In genomic region chr15:90414408-90415028, GRCh38 we compare ENCODE assay signal across 9 cellular contexts. TPM values are rescaled to one million over a fixed set of nuclear protein-coding genes. Genes with fewer than 3 reads are reported as not detected.
DNase-seq lines count a peak whose midpoint lies in the region; ATAC-seq and TF ChIP-seq lines count a peak whose summit lies in the region.
"Had no signal": no experiment of that assay in that cellular context is flagged by ENCODE, and none has a peak within 500 bp of the region (broad histone marks: within the 10 kb centered on the region; RNA-seq: fewer than 3 reads in every experiment).

No MANE protein-coding gene starts in this region.

- H3K27me3 ChIP-seq in tibial artery (no peaks in the 10 kb centered on the region), Karpas-422 (ENCODE audit: low read length) (no peaks in the 10 kb centered on the region)

- H3K36me3 ChIP-seq in tibial artery (no peaks in the 10 kb centered on the region), Karpas-422 (ENCODE audit: insufficient read depth, low read length) (no peaks in the 10 kb centered on the region; the same call in 1 of the 2 replicates)

- peak; percentile 24 to 72 for ATAC-seq in activated naive CD4-positive, alpha-beta T cell treated with anti-CD3 and anti-CD28 coated beads, Interleukin-2, amount 50 U/mL, for 72 hours

- peak; percentile 36 for DNase-seq in activated naive CD4-positive, alpha-beta T cell treated with Interleukin-2 at 50 U/mL for 16 hours
- DNase-seq in activated naive CD4-positive, alpha-beta T cell treated with anti-CD3 and anti-CD28 coated beads, Interleukin-2, amount 50 U/mL, for 16 hours = no peak
- no peak for DNase-seq in activated naive CD4-positive, alpha-beta T cell treated with anti-CD3 and anti-CD28 coated beads, Interleukin-2, amount 50 U/mL, for 72 hours (ENCODE audit: low spot score in 2 of 2)
- DNase-seq in iris pigment epithelial cell (ENCODE audit: low read depth) = peak; percentile 94
- DNase-seq in tibial artery = no peak
- DNase-seq in lower leg skin (ENCODE audit: low spot score in 2 of 2) = no peak
- DNase-seq in Karpas-422 = no peak
- no peak for DNase-seq in SHP77 treated with DMSO at 0.1 percent for 48 hours (lab: John Stamatoyannopoulos, UW)
- DNase-seq: NCI-H774 had no signal

- peaks cover 2 to 7% of the 10 kb centered on the region in 2 donors for H3K9me3 Mint-ChIP-seq in activated naive CD4-positive, alpha-beta T cell treated with anti-CD3 and anti-CD28 coated beads, Interleukin-2, amount 50 U/mL, for 72 hours

- no peak for TF ChIP-seq CTCF in tibial artery (IDR thresholded peaks at IDR 0.05)
- TF ChIP-seq CTCF in lower leg skin (IDR thresholded peaks at IDR 0.05) = no peak

- peak overlapping the region; percentile 9 to 89 for H3K27ac Mint-ChIP-seq in activated naive CD4-positive, alpha-beta T cell treated with anti-CD3 and anti-CD28 coated beads, Interleukin-2, amount 50 U/mL, for 72 hours

- TF ChIP-seq POLR2A in lower leg skin (IDR thresholded peaks at IDR 0.05) = no peak

- no peak overlapping the region for H3K4me2 ChIP-seq in Karpas-422 (ENCODE audit: low read depth, low read length, poor library complexity, severe bottlenecking)

- H3K27ac ChIP-seq in tibial artery = peak overlapping the region; percentile 54 to 68
- no peak overlapping the region for H3K27ac ChIP-seq in Karpas-422 (ENCODE audit: low read length)

- no peak overlapping the region for H3K9ac ChIP-seq in Karpas-422 (ENCODE audit: low read length)

- H4K20me1 ChIP-seq in Karpas-422 (ENCODE audit: insufficient read depth, low read depth, low read length) = no peaks in the 10 kb centered on the region

- H3K79me2 ChIP-seq in Karpas-422 (ENCODE audit: low read length) = peaks cover 75% of the 10 kb centered on the region

- H3K9me3 ChIP-seq in tibial artery (no peaks in the 10 kb centered on the region), Karpas-422 (ENCODE audit: low read length) (no peaks in the 10 kb centered on the region)

- H2AFZ ChIP-seq in Karpas-422 (ENCODE audit: low read length) = no peak overlapping the region

- WGBS in lower leg skin, 2 donors = 37 to 59% methylated on average over 9 of the region's 9 CpGs

- H3K36me3 Mint-ChIP-seq in activated naive CD4-positive, alpha-beta T cell treated with anti-CD3 and anti-CD28 coated beads, Interleukin-2, amount 50 U/mL, for 72 hours = peaks cover 7 to 43% of the 10 kb centered on the region in 2 donors

- intact Hi-C loops in tibial artery (cut with DNase I; ENCODE audit: low total_unique reads) (no loop called here), lower leg skin (cut with DNase I; ENCODE audit: low total_unique reads) (no loop called here)

- no peaks in the 10 kb centered on the region for H3K9me2 ChIP-seq in Karpas-422 (replicated peaks; ENCODE audit: insufficient read depth, low read length)

- H3K4me3 ChIP-seq in tibial artery (no peak overlapping the region), lower leg skin (ENCODE audit: low read depth, poor library complexity, severe bottlenecking) (no peak overlapping the region), Karpas-422 (ENCODE audit: low read length) (no peak overlapping the region)

- H3K4me1 ChIP-seq in tibial artery (peaks cover 4 to 66% (median 41%) of the 10 kb centered on the region in 4 donors), Karpas-422 (ENCODE audit: low read length) (peaks cover 25% of the 10 kb centered on the region)

RNA-seq across cellular contexts. Expression of gene IQGAP1, which starts 26.5 kb away (rescaled TPM):
- 100 to 1,000 TPM; 185 to 192 TPM for total RNA-seq in activated naive CD4-positive, alpha-beta T cell treated with anti-CD3 and anti-CD28 coated beads, Interleukin-2, amount 50 U/mL, for 72 hours
- total RNA-seq in lower leg skin = 100 to 1,000 TPM; 202 to 243 (median 231) TPM
- 122 and 145 TPM in 2 replicates for total RNA-seq in Karpas-422 (2014; rRNA removed; shearing (Covaris generic); ENCODE audit: low replicate concordance)

Comparison
In these comparisons a context has a peak if more than half of its experiments do, and no peak if none do; other contexts are left out.
1. DNase-seq: peak in activated naive CD4-positive, alpha-beta T cell treated with Interleukin-2 at 50 U/mL for 16 hours (single experiment) and iris pigment epithelial cell (single experiment); none in activated naive CD4-positive, alpha-beta T cell treated with anti-CD3 and anti-CD28 coated beads, Interleukin-2, amount 50 U/mL, for 16 hours (single experiment), activated naive CD4-positive, alpha-beta T cell treated with anti-CD3 and anti-CD28 coated beads, Interleukin-2, amount 50 U/mL, for 72 hours (0 of 2), tibial artery (0 of 2), lower leg skin (0 of 2), Karpas-422 (single experiment) and SHP77 treated with DMSO at 0.1 percent for 48 hours (single experiment).